Comparison of ENCODE assay signal across 22 cellular contexts in genomic region chr10:129099486-129099885, GRCh38.
A peak's percentile ranks its signal among the peaks of the same experiment; 100 is the strongest.
DNase-seq lines count a peak whose midpoint lies in the region; ATAC-seq and TF ChIP-seq lines count a peak whose summit lies in the region.
"Had no signal": no experiment of that assay in that cellular context is flagged by ENCODE, and none has a peak within 500 bp of the region (broad histone marks: within the 10 kb centered on the region; RNA-seq: fewer than 3 reads in every experiment).

No MANE protein-coding gene starts in this region.

- DNase-seq in activated CD8-positive, alpha-beta memory T cell treated with anti-CD3 and anti-CD28 coated beads, Interleukin-2, amount 10 ng/mL, durations not matched to agents 7 days and 5 days = peak; percentile 8
- DNase-seq in activated CD8-positive, alpha-beta memory T cell treated with anti-CD3 and anti-CD28 coated beads, Interleukin-2, amount 50 U/mL, for 48 hours = no peak
- no peak for DNase-seq in CD4-positive, CD25-positive, alpha-beta regulatory T cell
- DNase-seq in islet precursor cell = peak; percentile 10
- peak; percentile 8 for DNase-seq in type B pancreatic cell (ENCODE audit: extremely low spot score, unreplicated experiment)
- DNase-seq in NCI-H2107 treated with DMSO at 0.1 percent for 48 hours (lab: John Stamatoyannopoulos, UW; ENCODE audit: unreplicated experiment) = no peak
- no peak for DNase-seq in activated T-helper 2 cell treated with anti-CD3 and anti-CD28 coated beads, Interferon-gamma antibody, Interleukin-2, Interleukin-4, amounts not matched to agents 10 μg/mL and 5 μg/mL and 100 μg/mL, durations not matched to agents 14 hours and 24 hours and 36 hours (ENCODE audit: low spot score)
- DNase-seq: 8988T; ACHN; AML-193; BE2C; Calu3; CD4-positive, alpha-beta memory T cell; COR-L47; DMS53; DMS79 treated with DMSO at 0.1 percent for 48 hours; GM23248; H7; HCEC 1CT had no signal

- no peak for TF ChIP-seq CTCF in type B pancreatic cell (conservative IDR thresholded peaks at IDR 0.05)

- peaks cover 1% of the 10 kb centered on the region for H3K36me3 Mint-ChIP-seq in activated CD8-positive, alpha-beta memory T cell treated with anti-CD3 and anti-CD28 coated beads, Interleukin-2, amount 10 ng/mL, durations not matched to agents 7 days and 5 days
- H3K36me3 Mint-ChIP-seq in CD4-positive, CD25-positive, alpha-beta regulatory T cell = peaks cover 4% of the 10 kb centered on the region
- H3K36me3 Mint-ChIP-seq in type B pancreatic cell = no peaks in the 10 kb centered on the region
- H3K36me3 Mint-ChIP-seq in activated T-helper 2 cell treated with anti-CD3 and anti-CD28 coated beads, Interferon-gamma antibody, Interleukin-2, Interleukin-4, amounts not matched to agents 10 μg/mL and 5 μg/mL and 100 μg/mL, durations not matched to agents 14 hours and 24 hours and 36 hours (ENCODE audit: low read depth) = no peaks in the 10 kb centered on the region
- H3K36me3 Mint-ChIP-seq: CD14-positive monocyte; CD4-positive, alpha-beta memory T cell had no signal

- H3K27me3 Mint-ChIP-seq in activated CD8-positive, alpha-beta memory T cell treated with anti-CD3 and anti-CD28 coated beads, Interleukin-2, amount 10 ng/mL, durations not matched to agents 7 days and 5 days = no peaks in the 10 kb centered on the region
- H3K27me3 Mint-ChIP-seq in CD4-positive, CD25-positive, alpha-beta regulatory T cell = no peaks in the 10 kb centered on the region
- no peaks in the 10 kb centered on the region for H3K27me3 Mint-ChIP-seq in type B pancreatic cell
- H3K27me3 Mint-ChIP-seq in activated T-helper 2 cell treated with anti-CD3 and anti-CD28 coated beads, Interferon-gamma antibody, Interleukin-2, Interleukin-4, amounts not matched to agents 10 μg/mL and 5 μg/mL and 100 μg/mL, durations not matched to agents 14 hours and 24 hours and 36 hours (ENCODE audit: low read depth) = peaks cover 9% of the 10 kb centered on the region
- H3K27me3 Mint-ChIP-seq: CD4-positive, alpha-beta memory T cell had no signal

- H3K9me3 Mint-ChIP-seq in activated CD8-positive, alpha-beta memory T cell treated with anti-CD3 and anti-CD28 coated beads, Interleukin-2, amount 10 ng/mL, durations not matched to agents 7 days and 5 days (ENCODE audit: low read depth) = no peaks in the 10 kb centered on the region
- peaks cover 0 to 2% (median 0%) of the 10 kb centered on the region in 7 donors for H3K9me3 Mint-ChIP-seq in CD4-positive, CD25-positive, alpha-beta regulatory T cell
- no peaks in the 10 kb centered on the region for H3K9me3 Mint-ChIP-seq in type B pancreatic cell
- H3K9me3 Mint-ChIP-seq in activated T-helper 2 cell treated with anti-CD3 and anti-CD28 coated beads, Interferon-gamma antibody, Interleukin-2, Interleukin-4, amounts not matched to agents 10 μg/mL and 5 μg/mL and 100 μg/mL, durations not matched to agents 14 hours and 24 hours and 36 hours = no peaks in the 10 kb centered on the region
- H3K9me3 Mint-ChIP-seq: CD4-positive, alpha-beta memory T cell had no signal

- intact Hi-C loops in activated T-helper 2 cell treated with anti-CD3 and anti-CD28 coated beads, Interferon-gamma antibody, Interleukin-2, Interleukin-4, amounts not matched to agents 10 μg/mL and 5 μg/mL and 100 μg/mL, durations not matched to agents 14 hours and 24 hours and 36 hours (cut with micrococcal nuclease) = no loop called here

- no peaks in the 10 kb centered on the region for H3K9me3 ChIP-seq in CD4-positive, CD25-positive, alpha-beta regulatory T cell (ENCODE audit: control insufficient read depth in 2 of 2, low read length in 2 of 2)
- H3K9me3 ChIP-seq: A549; BE2C; BLaER1 treated with 17β-estradiol and CSF1 and Interleukin-3, amounts not matched to agents 10 nM and 100 nM had no signal

- no peak for ATAC-seq in activated CD8-positive, alpha-beta memory T cell treated with anti-CD3 and anti-CD28 coated beads, Interleukin-2, amount 10 ng/mL, durations not matched to agents 7 days and 5 days
- ATAC-seq in CD4-positive, CD25-positive, alpha-beta regulatory T cell (ENCODE audit: low read depth in 2 of 2) = no peak
- ATAC-seq: A549 had no signal

- CTCF ChIA-PET in activated CD8-positive, alpha-beta memory T cell treated with anti-CD3 and anti-CD28 coated beads, Interleukin-2, amount 10 ng/mL, durations not matched to agents 7 days and 5 days (lab: Charles Lee) = no interaction called here

- H3K4me3 ChIP-seq in CD4-positive, CD25-positive, alpha-beta regulatory T cell (ENCODE audit: low read depth, low read length) = no peak overlapping the region
- H3K4me3 ChIP-seq: A549; BLaER1 treated with 17β-estradiol and CSF1 and Interleukin-3, amounts not matched to agents 10 nM and 100 nM; GM23248 had no signal

- no peaks in the 10 kb centered on the region for H3K27me3 ChIP-seq in CD4-positive, CD25-positive, alpha-beta regulatory T cell (ENCODE audit: control insufficient read depth, insufficient read depth, low read length)
- H3K27me3 ChIP-seq: BE2C; BLaER1 treated with 17β-estradiol and CSF1 and Interleukin-3, amounts not matched to agents 10 nM and 100 nM had no signal

- no peak overlapping the region for H3K4me3 Mint-ChIP-seq in activated CD8-positive, alpha-beta memory T cell treated with anti-CD3 and anti-CD28 coated beads, Interleukin-2, amount 10 ng/mL, durations not matched to agents 7 days and 5 days
- H3K4me3 Mint-ChIP-seq in CD4-positive, CD25-positive, alpha-beta regulatory T cell = peak overlapping the region in 1 of 4 donors; percentile 48
- H3K4me3 Mint-ChIP-seq in type B pancreatic cell = no peak overlapping the region
- H3K4me3 Mint-ChIP-seq in activated T-helper 2 cell treated with anti-CD3 and anti-CD28 coated beads, Interferon-gamma antibody, Interleukin-2, Interleukin-4, amounts not matched to agents 10 μg/mL and 5 μg/mL and 100 μg/mL, durations not matched to agents 14 hours and 24 hours and 36 hours (ENCODE audit: low read depth) = no peak overlapping the region
- H3K4me3 Mint-ChIP-seq: CD14-positive monocyte; CD4-positive, alpha-beta memory T cell had no signal

- no peak overlapping the region for H3K27ac Mint-ChIP-seq in activated CD8-positive, alpha-beta memory T cell treated with anti-CD3 and anti-CD28 coated beads, Interleukin-2, amount 10 ng/mL, durations not matched to agents 7 days and 5 days
- peak overlapping the region in 2 of 3 donors; percentile 36 to 60 for H3K27ac Mint-ChIP-seq in CD4-positive, CD25-positive, alpha-beta regulatory T cell
- no peak overlapping the region for H3K27ac Mint-ChIP-seq in type B pancreatic cell
- no peak overlapping the region for H3K27ac Mint-ChIP-seq in activated T-helper 2 cell treated with anti-CD3 and anti-CD28 coated beads, Interferon-gamma antibody, Interleukin-2, Interleukin-4, amounts not matched to agents 10 μg/mL and 5 μg/mL and 100 μg/mL, durations not matched to agents 14 hours and 24 hours and 36 hours
- H3K27ac Mint-ChIP-seq: CD14-positive monocyte; CD4-positive, alpha-beta memory T cell had no signal

- no peak overlapping the region for H3K27ac ChIP-seq in CD4-positive, CD25-positive, alpha-beta regulatory T cell (ENCODE audit: insufficient read depth, low read length, poor library complexity, severe bottlenecking)
- H3K27ac ChIP-seq: A549; BLaER1 treated with 17β-estradiol and CSF1 and Interleukin-3, amounts not matched to agents 10 nM and 100 nM; GM23248 had no signal

- H3K36me3 ChIP-seq in CD4-positive, CD25-positive, alpha-beta regulatory T cell (ENCODE audit: control insufficient read depth, insufficient read depth, low read length) = no peaks in the 10 kb centered on the region
- H3K36me3 ChIP-seq: BE2C; BLaER1 treated with 17β-estradiol and CSF1 and Interleukin-3, amounts not matched to agents 10 nM and 100 nM had no signal

- H3K4me1 ChIP-seq in CD4-positive, CD25-positive, alpha-beta regulatory T cell (ENCODE audit: control insufficient read depth, insufficient read depth, low read length, poor library complexity, severe bottlenecking) = peaks cover 27% of the 10 kb centered on the region
- H3K4me1 ChIP-seq: A549; BLaER1 treated with 17β-estradiol and CSF1 and Interleukin-3, amounts not matched to agents 10 nM and 100 nM had no signal

- peaks cover 12% of the 10 kb centered on the region for H3K4me1 Mint-ChIP-seq in activated CD8-positive, alpha-beta memory T cell treated with anti-CD3 and anti-CD28 coated beads, Interleukin-2, amount 10 ng/mL, durations not matched to agents 7 days and 5 days
- H3K4me1 Mint-ChIP-seq in CD4-positive, CD25-positive, alpha-beta regulatory T cell = peaks cover 0 to 45% (median 29%) of the 10 kb centered on the region in 4 donors
- peaks cover 6% of the 10 kb centered on the region for H3K4me1 Mint-ChIP-seq in type B pancreatic cell (ENCODE audit: unreplicated experiment)
- peaks cover 25% of the 10 kb centered on the region for H3K4me1 Mint-ChIP-seq in activated T-helper 2 cell treated with anti-CD3 and anti-CD28 coated beads, Interferon-gamma antibody, Interleukin-2, Interleukin-4, amounts not matched to agents 10 μg/mL and 5 μg/mL and 100 μg/mL, durations not matched to agents 14 hours and 24 hours and 36 hours (ENCODE audit: low read depth)

Comparison
In these comparisons a context has a peak if more than half of its experiments do, and no peak if none do; other contexts are left out.
1. DNase-seq: peak in activated CD8-positive, alpha-beta memory T cell treated with anti-CD3 and anti-CD28 coated beads, Interleukin-2, amount 10 ng/mL, durations not matched to agents 7 days and 5 days (single experiment), islet precursor cell (single experiment) and type B pancreatic cell (single experiment); none in activated CD8-positive, alpha-beta memory T cell treated with anti-CD3 and anti-CD28 coated beads, Interleukin-2, amount 50 U/mL, for 48 hours (single experiment), CD4-positive, CD25-positive, alpha-beta regulatory T cell (0 of 3), NCI-H2107 treated with DMSO at 0.1 percent for 48 hours (single experiment) and activated T-helper 2 cell treated with anti-CD3 and anti-CD28 coated beads, Interferon-gamma antibody, Interleukin-2, Interleukin-4, amounts not matched to agents 10 μg/mL and 5 μg/mL and 100 μg/mL, durations not matched to agents 14 hours and 24 hours and 36 hours (single experiment).
2. H3K27ac Mint-ChIP-seq: peak in CD4-positive, CD25-positive, alpha-beta regulatory T cell (2 of 3); none in activated CD8-positive, alpha-beta memory T cell treated with anti-CD3 and anti-CD28 coated beads, Interleukin-2, amount 10 ng/mL, durations not matched to agents 7 days and 5 days (single experiment), type B pancreatic cell (single experiment) and activated T-helper 2 cell treated with anti-CD3 and anti-CD28 coated beads, Interferon-gamma antibody, Interleukin-2, Interleukin-4, amounts not matched to agents 10 μg/mL and 5 μg/mL and 100 μg/mL, durations not matched to agents 14 hours and 24 hours and 36 hours (single experiment).